Comparison of ENCODE assay signal across 8 cellular contexts in the genomic region with DNA sequence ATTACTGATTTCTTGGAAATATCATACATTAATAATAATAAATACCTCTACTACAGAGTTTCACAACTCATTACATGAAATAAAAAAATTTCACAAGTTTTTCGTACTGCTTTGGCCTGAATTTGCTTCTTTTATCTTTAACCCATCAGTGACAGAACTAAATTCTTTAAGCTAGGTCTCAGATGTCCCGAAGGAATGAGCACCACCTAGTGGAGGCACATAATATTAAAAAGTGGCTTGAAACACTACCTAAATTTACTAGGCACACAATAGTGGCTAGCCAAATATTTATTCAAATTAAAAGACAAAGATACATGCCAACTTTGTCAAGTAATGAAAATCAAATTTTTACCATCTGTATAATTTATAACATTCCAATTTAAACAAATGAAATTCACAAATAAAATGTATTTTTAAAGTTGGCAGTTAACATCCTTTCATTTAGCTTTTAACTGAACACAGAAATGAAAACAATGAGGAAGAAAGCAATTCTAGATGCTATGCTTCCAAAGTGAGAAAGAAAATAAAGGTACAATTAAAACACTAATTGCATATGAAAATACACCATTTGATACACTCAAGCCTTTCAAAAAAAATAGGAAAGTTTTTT.
DNase-seq lines count a peak whose midpoint lies in the region; ATAC-seq lines count a peak whose summit lies in the region.

No MANE protein-coding gene starts in this region.

- H3K27me3 ChIP-seq in H7 (ENCODE audit: control insufficient read depth, insufficient read depth, low read length) (no peaks in the 10 kb centered on the region), trophoblast cell (ENCODE audit: insufficient read depth, low read length) (no peaks in the 10 kb centered on the region)

- no CpG with 5 or more reads among the region's 2 CpGs for WGBS in trophoblast cell (ENCODE audit: extremely low coverage, insufficient coverage, insufficient read length)

- H4K12ac ChIP-seq in trophoblast cell (ENCODE audit: low read depth, low read length), result no peak overlapping the region

- H4K8ac ChIP-seq in trophoblast cell (ENCODE audit: low read depth, low read length), result no peak overlapping the region

- no peak overlapping the region for H4K91ac ChIP-seq in trophoblast cell (ENCODE audit: low read depth, low read length)

- no peak overlapping the region for H3K4me3 Mint-ChIP-seq in activated T-cell treated with anti-CD3 and anti-CD28 coated beads, Interleukin-2, amount 50 U/mL, for 4 hours

- no peak overlapping the region for H3K23ac ChIP-seq in trophoblast cell (ENCODE audit: low read length)

- H3K27me3 Mint-ChIP-seq in activated T-cell treated with anti-CD3 and anti-CD28 coated beads, Interleukin-2, amount 50 U/mL, for 4 hours (ENCODE audit: low read depth), result no peaks in the 10 kb centered on the region

- no peaks in the 10 kb centered on the region for H3K79me1 ChIP-seq in trophoblast cell (ENCODE audit: low read length)

- H2BK120ac ChIP-seq in trophoblast cell (ENCODE audit: insufficient read depth, low read length, poor library complexity), result no peak overlapping the region

- DNase-seq in activated gamma-delta T cell treated with Interleukin-2 at 50 U/mL for 16 hours (peak; percentile 17), activated gamma-delta T cell (lab: John Stamatoyannopoulos, UW) (no peak), H7 (peak; percentile 7), NCI-H2227 (lab: John Stamatoyannopoulos, UW; ENCODE audit: unreplicated experiment) (peak; percentile 51), globus pallidus (ENCODE audit: low spot score) (peak; percentile 17), trophoblast cell (peak; percentile 20 to 84)
- peak; percentile 7 for DNase-seq in activated T-cell treated with anti-CD3 and anti-CD28 coated beads, Interleukin-2, amount 50 U/mL, for 4 hours

- peaks cover 0 to 4% of the 10 kb centered on the region in 2 experiments for H3K4me1 ChIP-seq in trophoblast cell (ENCODE audit: control insufficient read depth in 1 of 2, insufficient read depth in 2 of 2, low read length in 2 of 2)

- no peak overlapping the region for H2BK12ac ChIP-seq in trophoblast cell (ENCODE audit: low read length)

- no peak overlapping the region for H3K14ac ChIP-seq in trophoblast cell (ENCODE audit: low read length)

- H3K4me3 ChIP-seq in H7 (ENCODE audit: insufficient read depth, low read depth, low read length) (no peak overlapping the region), trophoblast cell (ENCODE audit: low read depth, low read length) (no peak overlapping the region)

- H3K36me3 ChIP-seq in H7 (replicated peaks; ENCODE audit: control insufficient read depth, insufficient read depth, low read length) (no peaks in the 10 kb centered on the region), trophoblast cell (ENCODE audit: control insufficient read depth in 1 of 2, insufficient read depth in 2 of 2, low read length in 2 of 2) (no peaks in the 10 kb centered on the region)

- no peak overlapping the region for H3K4me2 ChIP-seq in trophoblast cell (ENCODE audit: low read length)

- H3K4ac ChIP-seq in trophoblast cell (ENCODE audit: low read depth, low read length), result no peak overlapping the region

- H3K9me3 Mint-ChIP-seq in activated T-cell treated with anti-CD3 and anti-CD28 coated beads, Interleukin-2, amount 50 U/mL, for 4 hours, result no peaks in the 10 kb centered on the region

- H3K4me1 Mint-ChIP-seq in activated T-cell treated with anti-CD3 and anti-CD28 coated beads, Interleukin-2, amount 50 U/mL, for 4 hours (ENCODE audit: low read depth), result peaks cover 29% of the 10 kb centered on the region

- ATAC-seq in activated T-cell treated with anti-CD3 and anti-CD28 coated beads, Interleukin-2, amount 50 U/mL, for 4 hours, result peak in 1 of 2 donors; percentile 36
- ATAC-seq in HG02973 (IDR thresholded peaks at IDR 0.05; ENCODE audit: unreplicated experiment), result no peak

- H3K9ac ChIP-seq in trophoblast cell (ENCODE audit: low read length), result no peak overlapping the region

- no peaks in the 10 kb centered on the region for H3K36me3 Mint-ChIP-seq in activated T-cell treated with anti-CD3 and anti-CD28 coated beads, Interleukin-2, amount 50 U/mL, for 4 hours (ENCODE audit: insufficient read depth)

- no peak overlapping the region for H3K27ac ChIP-seq in trophoblast cell (ENCODE audit: low read depth, low read length)

- H2BK5ac ChIP-seq in trophoblast cell (ENCODE audit: low read depth, low read length, poor library complexity), result no peak overlapping the region

- H3K79me2 ChIP-seq in trophoblast cell (ENCODE audit: control insufficient read depth, insufficient read depth, low read length, poor library complexity), result no peaks in the 10 kb centered on the region

- no peaks in the 10 kb centered on the region for H3K9me3 ChIP-seq in trophoblast cell (ENCODE audit: insufficient read depth, low read depth, low read length)

- H3K18ac ChIP-seq in trophoblast cell (ENCODE audit: low read length), result no peak overlapping the region

- no peak overlapping the region for H2AFZ ChIP-seq in trophoblast cell (ENCODE audit: insufficient read depth, low read length, poor library complexity)

- H2AK5ac ChIP-seq in trophoblast cell (ENCODE audit: low read length), result no peak overlapping the region
